In genomic region chr12:10358131-10358530, GRCh38 we compare ENCODE assay signal across 20 cellular contexts. TPM values are rescaled to one million over a fixed set of nuclear protein-coding genes. Genes with fewer than 3 reads are reported as not detected.
A peak's percentile ranks its signal among the peaks of the same experiment; 100 is the strongest.
DNase-seq lines count a peak whose midpoint lies in the region; ATAC-seq and TF ChIP-seq lines count a peak whose summit lies in the region.
"Had no signal": no experiment of that assay in that cellular context is flagged by ENCODE, and none has a peak within 500 bp of the region (broad histone marks: within the 10 kb centered on the region; RNA-seq: fewer than 3 reads in every experiment).

No MANE protein-coding gene starts in this region.

- no peaks in the 10 kb centered on the region for H3K36me3 ChIP-seq in endodermal cell (ENCODE audit: control insufficient read depth, insufficient read depth, low read length)
- H3K36me3 ChIP-seq: BE2C, MG63, Peyer's patch had no signal

- H3K4me3 Mint-ChIP-seq in activated CD8-positive, alpha-beta T cell treated with anti-CD3 and anti-CD28 coated beads, Interleukin-2, amount 10 ng/mL, durations not matched to agents 7 days and 5 days = no peak overlapping the region
- no peak overlapping the region for H3K4me3 Mint-ChIP-seq in activated CD8-positive, alpha-beta T cell treated with anti-CD3 and anti-CD28 coated beads for 36 hours
- no peak overlapping the region for H3K4me3 Mint-ChIP-seq in endodermal cell
- no peak overlapping the region for H3K4me3 Mint-ChIP-seq in progenitor cell of endocrine pancreas (ENCODE audit: low read depth)
- no peak overlapping the region for H3K4me3 Mint-ChIP-seq in activated CD4-positive, alpha-beta T cell treated with anti-CD3 and anti-CD28 coated beads, Interleukin-2, amount 10 ng/mL, durations not matched to agents 7 days and 5 days

- no peaks in the 10 kb centered on the region for H3K27me3 Mint-ChIP-seq in activated CD8-positive, alpha-beta T cell treated with anti-CD3 and anti-CD28 coated beads, Interleukin-2, amount 10 ng/mL, durations not matched to agents 7 days and 5 days (ENCODE audit: low read depth)
- H3K27me3 Mint-ChIP-seq in activated CD8-positive, alpha-beta T cell treated with anti-CD3 and anti-CD28 coated beads for 36 hours = no peaks in the 10 kb centered on the region
- H3K27me3 Mint-ChIP-seq in endodermal cell (ENCODE audit: insufficient read depth) (no peaks in the 10 kb centered on the region), progenitor cell of endocrine pancreas (no peaks in the 10 kb centered on the region)
- peaks cover 21% of the 10 kb centered on the region for H3K27me3 Mint-ChIP-seq in activated CD4-positive, alpha-beta T cell treated with anti-CD3 and anti-CD28 coated beads, Interleukin-2, amount 10 ng/mL, durations not matched to agents 7 days and 5 days

- intact Hi-C loops in activated CD8-positive, alpha-beta T cell treated with anti-CD3 and anti-CD28 coated beads for 36 hours (cut with micrococcal nuclease) = no loop called here

- CTCF ChIA-PET in activated CD8-positive, alpha-beta T cell treated with anti-CD3 and anti-CD28 coated beads, Interleukin-2, amount 10 ng/mL, durations not matched to agents 7 days and 5 days (lab: Charles Lee) = interaction anchor here (0.8 kb wide), 1 partner anchor 9 kb away, joined by 3 read pairs; no protein-coding TSS in a partner anchor
- CTCF ChIA-PET in activated CD8-positive, alpha-beta T cell treated with anti-CD3 and anti-CD28 coated beads for 36 hours (lab: Charles Lee) = interaction anchor here (1.7 kb wide), 1 partner anchor 9 kb away, joined by 6 read pairs; no protein-coding TSS in a partner anchor
- CTCF ChIA-PET in activated CD4-positive, alpha-beta T cell treated with anti-CD3 and anti-CD28 coated beads, Interleukin-2, amount 10 ng/mL, durations not matched to agents 7 days and 5 days (lab: Charles Lee) = no interaction called here

- peaks cover 64% of the 10 kb centered on the region for H3K36me3 Mint-ChIP-seq in activated CD8-positive, alpha-beta T cell treated with anti-CD3 and anti-CD28 coated beads, Interleukin-2, amount 10 ng/mL, durations not matched to agents 7 days and 5 days (ENCODE audit: low read depth)
- peaks cover 50% of the 10 kb centered on the region for H3K36me3 Mint-ChIP-seq in activated CD8-positive, alpha-beta T cell treated with anti-CD3 and anti-CD28 coated beads for 36 hours (ENCODE audit: low read depth)
- peaks cover 21% of the 10 kb centered on the region for H3K36me3 Mint-ChIP-seq in endodermal cell (ENCODE audit: low read depth)
- peaks cover 4% of the 10 kb centered on the region for H3K36me3 Mint-ChIP-seq in progenitor cell of endocrine pancreas (ENCODE audit: insufficient read depth)
- no peaks in the 10 kb centered on the region for H3K36me3 Mint-ChIP-seq in activated CD4-positive, alpha-beta T cell treated with anti-CD3 and anti-CD28 coated beads, Interleukin-2, amount 10 ng/mL, durations not matched to agents 7 days and 5 days (ENCODE audit: low read depth)

- H3K9me3 ChIP-seq in endodermal cell (ENCODE audit: control insufficient read depth, low read length) = peaks cover 52% of the 10 kb centered on the region
- H3K9me3 ChIP-seq: A549, BE2C, MG63, Peyer's patch had no signal

- H3K27ac Mint-ChIP-seq in activated CD8-positive, alpha-beta T cell treated with anti-CD3 and anti-CD28 coated beads, Interleukin-2, amount 10 ng/mL, durations not matched to agents 7 days and 5 days = peak overlapping the region; percentile 71
- H3K27ac Mint-ChIP-seq in activated CD8-positive, alpha-beta T cell treated with anti-CD3 and anti-CD28 coated beads for 36 hours = no peak overlapping the region
- H3K27ac Mint-ChIP-seq in endodermal cell (peak overlapping the region; percentile 73), progenitor cell of endocrine pancreas (peak overlapping the region; percentile 80)
- no peak overlapping the region for H3K27ac Mint-ChIP-seq in activated CD4-positive, alpha-beta T cell treated with anti-CD3 and anti-CD28 coated beads, Interleukin-2, amount 10 ng/mL, durations not matched to agents 7 days and 5 days

- peaks cover 40% of the 10 kb centered on the region for H3K4me1 Mint-ChIP-seq in activated CD8-positive, alpha-beta T cell treated with anti-CD3 and anti-CD28 coated beads, Interleukin-2, amount 10 ng/mL, durations not matched to agents 7 days and 5 days (ENCODE audit: low read depth)
- H3K4me1 Mint-ChIP-seq in activated CD8-positive, alpha-beta T cell treated with anti-CD3 and anti-CD28 coated beads for 36 hours (ENCODE audit: low read depth) = peaks cover 33% of the 10 kb centered on the region
- peaks cover 33% of the 10 kb centered on the region for H3K4me1 Mint-ChIP-seq in endodermal cell
- H3K4me1 Mint-ChIP-seq in progenitor cell of endocrine pancreas (ENCODE audit: low read depth) = peaks cover 35% of the 10 kb centered on the region
- H3K4me1 Mint-ChIP-seq in activated CD4-positive, alpha-beta T cell treated with anti-CD3 and anti-CD28 coated beads, Interleukin-2, amount 10 ng/mL, durations not matched to agents 7 days and 5 days = peaks cover 12% of the 10 kb centered on the region

- 82 to 100% methylated on average over 1 to 5 of the region's 5 CpGs for WGBS in endodermal cell (ENCODE audit: insufficient coverage in 1 of 2, insufficient read length in 1 of 2), 2 experiments

- no peak overlapping the region for H3K9ac ChIP-seq in endodermal cell (ENCODE audit: extremely low read depth, low read length, poor library complexity, severe bottlenecking)

- POLR2A ChIA-PET in activated CD8-positive, alpha-beta T cell treated with anti-CD3 and anti-CD28 coated beads, Interleukin-2, amount 10 ng/mL, durations not matched to agents 7 days and 5 days (lab: Charles Lee) = no interaction called here
- POLR2A ChIA-PET in activated CD8-positive, alpha-beta T cell treated with anti-CD3 and anti-CD28 coated beads for 36 hours (lab: Charles Lee) = interaction anchor here (1.4 kb wide), 1 partner anchor 255 kb away, joined by 4 read pairs; the partner anchor contains the start of gene MAGOHB
- POLR2A ChIA-PET in activated CD4-positive, alpha-beta T cell treated with anti-CD3 and anti-CD28 coated beads, Interleukin-2, amount 10 ng/mL, durations not matched to agents 7 days and 5 days (lab: Charles Lee) = no interaction called here

- peaks cover 5% of the 10 kb centered on the region for H3K9me3 Mint-ChIP-seq in activated CD8-positive, alpha-beta T cell treated with anti-CD3 and anti-CD28 coated beads, Interleukin-2, amount 10 ng/mL, durations not matched to agents 7 days and 5 days (ENCODE audit: insufficient read depth)
- H3K9me3 Mint-ChIP-seq in activated CD8-positive, alpha-beta T cell treated with anti-CD3 and anti-CD28 coated beads for 36 hours = peaks cover 11% of the 10 kb centered on the region
- H3K9me3 Mint-ChIP-seq in endodermal cell = peaks cover 47% of the 10 kb centered on the region
- peaks cover 3% of the 10 kb centered on the region for H3K9me3 Mint-ChIP-seq in progenitor cell of endocrine pancreas (ENCODE audit: low read depth)
- no peaks in the 10 kb centered on the region for H3K9me3 Mint-ChIP-seq in activated CD4-positive, alpha-beta T cell treated with anti-CD3 and anti-CD28 coated beads, Interleukin-2, amount 10 ng/mL, durations not matched to agents 7 days and 5 days

- H3K27me3 ChIP-seq in endodermal cell (ENCODE audit: control insufficient read depth, insufficient read depth, low read length, poor library complexity, severe bottlenecking) = no peaks in the 10 kb centered on the region
- H3K27me3 ChIP-seq: MG63, Peyer's patch had no signal

- TF ChIP-seq CTCF in activated CD8-positive, alpha-beta T cell treated with anti-CD3 and anti-CD28 coated beads for 36 hours (IDR thresholded peaks at IDR 0.05) = no peak
- TF ChIP-seq CTCF in endodermal cell (conservative IDR thresholded peaks at IDR 0.05) (no peak), progenitor cell of endocrine pancreas (IDR thresholded peaks at IDR 0.05; ENCODE audit: unreplicated experiment) (no peak)

- no peak overlapping the region for H3K27ac ChIP-seq in endodermal cell (ENCODE audit: low read depth, low read length)
- H3K27ac ChIP-seq: A549, Peyer's patch had no signal

- no peak for ATAC-seq in activated CD8-positive, alpha-beta T cell treated with anti-CD3 and anti-CD28 coated beads, Interleukin-2, amount 10 ng/mL, durations not matched to agents 7 days and 5 days
- no peak for ATAC-seq in activated CD8-positive, alpha-beta T cell treated with anti-CD3 and anti-CD28 coated beads for 36 hours
- ATAC-seq: A549 had no signal

- peaks cover 14% of the 10 kb centered on the region for H3K4me1 ChIP-seq in endodermal cell (ENCODE audit: control insufficient read depth, insufficient read depth, low read length)
- H3K4me1 ChIP-seq: A549, BE2C had no signal

- H3K4me3 ChIP-seq in endodermal cell (ENCODE audit: low read length) = peak overlapping the region; percentile 56
- H3K4me3 ChIP-seq: A549, MG63, Peyer's patch had no signal

- no peak for DNase-seq in activated CD8-positive, alpha-beta T cell treated with anti-CD3 and anti-CD28 coated beads, Interleukin-2, amount 10 ng/mL, durations not matched to agents 7 days and 5 days
- DNase-seq in activated CD8-positive, alpha-beta T cell treated with anti-CD3 and anti-CD28 coated beads for 36 hours = no peak
- DNase-seq in NCI-H345 (lab: John Stamatoyannopoulos, UW) (peak; percentile 62), endodermal cell (peak; percentile 45), progenitor cell of endocrine pancreas (ENCODE audit: low spot score, unreplicated experiment) (no peak), NCI-H446 (lab: John Stamatoyannopoulos, UW) (no peak), islet precursor cell (no peak)
- no peak for DNase-seq in activated CD4-positive, alpha-beta T cell treated with anti-CD3 and anti-CD28 coated beads, Interleukin-2, amount 10 ng/mL, durations not matched to agents 7 days and 5 days
- DNase-seq: BE2C, DMS79, Kasumi-1, MG63, NCI-H1436, NCI-H187 treated with DMSO at 0.1 percent for 48 hours, NCI-H2171 treated with DMSO at 0.1 percent for 48 hours, NCI-H82, Peyer's patch, SW 1271 had no signal

RNA-seq across cellular contexts. Expression of gene KLRK1, which starts 31.7 kb away (rescaled TPM):
- 100 to 1,000 TPM; 117 to 123 TPM for total RNA-seq in activated CD8-positive, alpha-beta T cell treated with anti-CD3 and anti-CD28 coated beads, Interleukin-2, amount 10 ng/mL, durations not matched to agents 7 days and 5 days
- 100 to 1,000 TPM; 111 to 112 TPM for total RNA-seq in activated CD8-positive, alpha-beta T cell treated with anti-CD3 and anti-CD28 coated beads for 36 hours
- total RNA-seq in endodermal cell = under 1 TPM in 1 of 2 donors, not detected in 1; 0.24 TPM
- polyA plus RNA-seq in endodermal cell (2013, experiment 1 of 2) = not detected
- polyA plus RNA-seq in endodermal cell (2013, experiment 2 of 2) = not detected
- total RNA-seq in progenitor cell of endocrine pancreas = not detected in 2 replicates
- under 1 TPM; 0.12 TPM for total RNA-seq in activated CD4-positive, alpha-beta T cell treated with anti-CD3 and anti-CD28 coated beads, Interleukin-2, amount 10 ng/mL, durations not matched to agents 7 days and 5 days
- total RNA-seq: NCI-H460 had no signal
- polyA plus RNA-seq: A549 had no signal

RNA-seq across cellular contexts. Expression of gene KLRD1, which starts 50.5 kb away (rescaled TPM):
- 1 to 10 TPM; 7.6 to 8.8 TPM for total RNA-seq in activated CD8-positive, alpha-beta T cell treated with anti-CD3 and anti-CD28 coated beads, Interleukin-2, amount 10 ng/mL, durations not matched to agents 7 days and 5 days
- 10 to 100 TPM in 1 of 2 experiments, 1 to 10 TPM in 1; 6.9 to 10.8 TPM for total RNA-seq in activated CD8-positive, alpha-beta T cell treated with anti-CD3 and anti-CD28 coated beads for 36 hours
- total RNA-seq in endodermal cell (1 to 10 TPM in 1 of 2 donors, under 1 TPM in 1; 0.59 to 2.2 TPM), progenitor cell of endocrine pancreas (0.20 and 0.48 TPM in 2 replicates)
- polyA plus RNA-seq in endodermal cell (2013, experiment 1 of 2) = 0.89 TPM
- 0.04 TPM for polyA plus RNA-seq in endodermal cell (2013, experiment 2 of 2)
- under 1 TPM in 1 of 2 experiments, not detected in 1; 0.27 TPM for total RNA-seq in activated CD4-positive, alpha-beta T cell treated with anti-CD3 and anti-CD28 coated beads, Interleukin-2, amount 10 ng/mL, durations not matched to agents 7 days and 5 days
- total RNA-seq: NCI-H460 had no signal

RNA-seq across cellular contexts. Expression of gene KLRC4, which starts 51.4 kb away (rescaled TPM):
- total RNA-seq in activated CD8-positive, alpha-beta T cell treated with anti-CD3 and anti-CD28 coated beads, Interleukin-2, amount 10 ng/mL, durations not matched to agents 7 days and 5 days = 1 to 10 TPM; 3.6 to 4.9 TPM
- total RNA-seq in activated CD8-positive, alpha-beta T cell treated with anti-CD3 and anti-CD28 coated beads for 36 hours = 1 to 10 TPM; 2.9 to 3.7 TPM
- total RNA-seq in endodermal cell (not detected), progenitor cell of endocrine pancreas (not detected in 2 replicates)
- polyA plus RNA-seq in endodermal cell (2013, experiment 1 of 2) = not detected
- not detected for polyA plus RNA-seq in endodermal cell (2013, experiment 2 of 2)
- not detected for total RNA-seq in activated CD4-positive, alpha-beta T cell treated with anti-CD3 and anti-CD28 coated beads, Interleukin-2, amount 10 ng/mL, durations not matched to agents 7 days and 5 days
- total RNA-seq: NCI-H460 had no signal
- polyA plus RNA-seq: A549 had no signal

Comparison
In these comparisons a context has a peak if more than half of its experiments do, and no peak if none do; other contexts are left out.
1. H3K27ac Mint-ChIP-seq: peak in activated CD8-positive, alpha-beta T cell treated with anti-CD3 and anti-CD28 coated beads, Interleukin-2, amount 10 ng/mL, durations not matched to agents 7 days and 5 days (single experiment), endodermal cell (single experiment) and progenitor cell of endocrine pancreas (single experiment); none in activated CD8-positive, alpha-beta T cell treated with anti-CD3 and anti-CD28 coated beads for 36 hours (single experiment) and activated CD4-positive, alpha-beta T cell treated with anti-CD3 and anti-CD28 coated beads, Interleukin-2, amount 10 ng/mL, durations not matched to agents 7 days and 5 days (single experiment).
2. DNase-seq: peak in NCI-H345 (single experiment) and endodermal cell (single experiment); none in activated CD8-positive, alpha-beta T cell treated with anti-CD3 and anti-CD28 coated beads, Interleukin-2, amount 10 ng/mL, durations not matched to agents 7 days and 5 days (single experiment), activated CD8-positive, alpha-beta T cell treated with anti-CD3 and anti-CD28 coated beads for 36 hours (single experiment), progenitor cell of endocrine pancreas (single experiment), activated CD4-positive, alpha-beta T cell treated with anti-CD3 and anti-CD28 coated beads, Interleukin-2, amount 10 ng/mL, durations not matched to agents 7 days and 5 days (single experiment), NCI-H446 (0 of 2) and islet precursor cell (single experiment).
3. RNA of gene KLRK1, which starts 31.7 kb away (total RNA-seq): 117 to 123 TPM in activated CD8-positive, alpha-beta T cell treated with anti-CD3 and anti-CD28 coated beads, Interleukin-2, amount 10 ng/mL, durations not matched to agents 7 days and 5 days and 111 to 112 TPM in activated CD8-positive, alpha-beta T cell treated with anti-CD3 and anti-CD28 coated beads for 36 hours; 0.24 TPM in endodermal cell, 0.12 TPM in activated CD4-positive, alpha-beta T cell treated with anti-CD3 and anti-CD28 coated beads, Interleukin-2, amount 10 ng/mL, durations not matched to agents 7 days and 5 days and not detected in progenitor cell of endocrine pancreas; every median in the first group is over 10 times any median in the second.